1 cellular context compared by ENCODE assay signal in the genomic region with DNA sequence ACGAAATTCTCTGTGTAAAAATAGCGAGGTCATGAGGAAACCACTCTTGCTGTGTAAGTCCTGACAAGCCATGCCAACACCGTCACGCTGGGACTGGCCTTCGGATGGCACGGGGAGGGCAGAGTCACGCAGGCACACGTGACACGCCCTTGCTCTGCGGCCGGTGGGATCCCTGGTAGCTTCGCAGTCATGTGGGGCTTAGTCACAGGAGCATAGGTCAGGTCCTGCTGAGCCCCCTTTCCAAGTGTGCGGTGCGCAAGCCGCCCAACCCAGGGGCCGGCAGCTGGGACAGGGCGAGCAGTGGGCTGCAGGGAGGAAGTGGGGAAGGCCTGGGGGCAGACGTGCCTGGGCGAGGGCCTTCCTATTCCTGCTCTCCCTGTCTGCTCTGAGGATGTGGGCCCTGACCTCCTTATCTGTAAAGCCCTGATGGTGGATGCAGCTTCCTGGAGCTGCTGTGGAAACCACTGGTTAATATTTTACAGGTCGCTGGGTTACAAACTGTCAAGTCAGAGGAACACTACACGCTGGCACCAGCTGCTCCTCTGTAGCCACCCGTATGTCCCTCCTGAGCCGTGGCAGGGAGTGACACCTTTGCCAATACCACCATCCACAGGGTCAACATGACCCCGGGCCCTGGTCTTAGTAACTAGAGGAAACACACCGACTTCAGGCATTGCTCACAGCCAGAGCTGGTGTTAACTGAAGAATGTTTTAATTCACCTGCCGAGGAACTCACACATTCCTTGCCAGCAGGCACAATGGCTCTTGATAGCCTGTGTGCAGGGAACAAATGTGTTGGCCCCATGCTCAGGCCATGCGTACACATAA.
TF ChIP-seq lines count a peak whose summit lies in the region.

No MANE protein-coding gene starts in this region.

TF ChIP-seq in K562, 482 proteins besides CTCF, POLR2A, EP300 and RAD21 (continued from another document and continues in another):
- TF ChIP-seq, protein P1, sequence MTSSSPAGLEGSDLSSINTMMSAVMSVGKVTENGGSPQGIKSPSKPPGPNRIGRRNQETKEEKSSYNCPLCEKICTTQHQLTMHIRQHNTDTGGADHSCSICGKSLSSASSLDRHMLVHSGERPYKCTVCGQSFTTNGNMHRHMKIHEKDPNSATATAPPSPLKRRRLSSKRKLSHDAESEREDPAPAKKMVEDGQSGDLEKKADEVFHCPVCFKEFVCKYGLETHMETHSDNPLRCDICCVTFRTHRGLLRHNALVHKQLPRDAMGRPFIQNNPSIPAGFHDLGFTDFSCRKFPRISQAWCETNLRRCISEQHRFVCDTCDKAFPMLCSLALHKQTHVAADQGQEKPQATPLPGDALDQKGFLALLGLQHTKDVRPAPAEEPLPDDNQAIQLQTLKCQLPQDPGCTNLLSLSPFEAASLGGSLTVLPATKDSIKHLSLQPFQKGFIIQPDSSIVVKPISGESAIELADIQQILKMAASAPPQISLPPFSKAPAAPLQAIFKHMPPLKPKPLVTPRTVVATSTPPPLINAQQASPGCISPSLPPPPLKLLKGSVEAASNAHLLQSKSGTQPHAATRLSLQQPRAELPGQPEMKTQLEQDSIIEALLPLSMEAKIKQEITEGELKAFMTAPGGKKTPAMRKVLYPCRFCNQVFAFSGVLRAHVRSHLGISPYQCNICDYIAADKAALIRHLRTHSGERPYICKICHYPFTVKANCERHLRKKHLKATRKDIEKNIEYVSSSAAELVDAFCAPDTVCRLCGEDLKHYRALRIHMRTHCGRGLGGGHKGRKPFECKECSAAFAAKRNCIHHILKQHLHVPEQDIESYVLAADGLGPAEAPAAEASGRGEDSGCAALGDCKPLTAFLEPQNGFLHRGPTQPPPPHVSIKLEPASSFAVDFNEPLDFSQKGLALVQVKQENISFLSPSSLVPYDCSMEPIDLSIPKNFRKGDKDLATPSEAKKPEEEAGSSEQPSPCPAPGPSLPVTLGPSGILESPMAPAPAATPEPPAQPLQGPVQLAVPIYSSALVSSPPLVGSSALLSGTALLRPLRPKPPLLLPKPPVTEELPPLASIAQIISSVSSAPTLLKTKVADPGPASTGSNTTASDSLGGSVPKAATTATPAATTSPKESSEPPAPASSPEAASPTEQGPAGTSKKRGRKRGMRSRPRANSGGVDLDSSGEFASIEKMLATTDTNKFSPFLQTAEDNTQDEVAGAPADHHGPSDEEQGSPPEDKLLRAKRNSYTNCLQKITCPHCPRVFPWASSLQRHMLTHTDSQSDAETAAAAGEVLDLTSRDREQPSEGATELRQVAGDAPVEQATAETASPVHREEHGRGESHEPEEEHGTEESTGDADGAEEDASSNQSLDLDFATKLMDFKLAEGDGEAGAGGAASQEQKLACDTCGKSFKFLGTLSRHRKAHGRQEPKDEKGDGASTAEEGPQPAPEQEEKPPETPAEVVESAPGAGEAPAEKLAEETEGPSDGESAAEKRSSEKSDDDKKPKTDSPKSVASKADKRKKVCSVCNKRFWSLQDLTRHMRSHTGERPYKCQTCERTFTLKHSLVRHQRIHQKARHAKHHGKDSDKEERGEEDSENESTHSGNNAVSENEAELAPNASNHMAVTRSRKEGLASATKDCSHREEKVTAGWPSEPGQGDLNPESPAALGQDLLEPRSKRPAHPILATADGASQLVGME (CRISPR knock-in tag; IDR thresholded peaks at IDR 0.05): no peak
- TF ChIP-seq DMBX1 (CRISPR knock-in tag; IDR thresholded peaks at IDR 0.05; ENCODE audit: borderline replicate concordance) (peak; percentile 65; the same call in 1 of the 2 replicates), CBX3 (IDR thresholded peaks at IDR 0.05; ENCODE audit: borderline replicate concordance in 1 of 2, low read length in 2 of 2) (no peak), RBM15 (IDR thresholded peaks at IDR 0.05; ENCODE audit: insufficient read depth, low read length) (no peak), CLOCK (CRISPR knock-in tag; IDR thresholded peaks at IDR 0.05; ENCODE audit: borderline replicate concordance) (no peak), ZNF3 (CRISPR knock-in tag; IDR thresholded peaks at IDR 0.05) (no peak), PKNOX1 (IDR thresholded peaks at IDR 0.05) (no peak), CTBP1 (IDR thresholded peaks at IDR 0.05; ENCODE audit: borderline replicate concordance) (no peak), HMGN3 (IDR thresholded peaks at IDR 0.05; ENCODE audit: borderline replicate concordance, extremely low read depth, insufficient read length, low read depth, low read length) (no peak), NR4A1 (CRISPR knock-in tag; IDR thresholded peaks at IDR 0.05) (no peak), NR4A1 (tag; IDR thresholded peaks at IDR 0.05) (0 out of 2 replicates have a peak, but pooled peaks have one; percentile 33), ZBTB9 (CRISPR knock-in tag; IDR thresholded peaks at IDR 0.05) (0 out of 2 replicates have a peak, but pooled peaks have one; percentile 15), ZNF384 (IDR thresholded peaks at IDR 0.05; ENCODE audit: low read depth, low read length) (no peak), RAD51 (IDR thresholded peaks at IDR 0.05; ENCODE audit: borderline replicate concordance, low read depth) (no peak), ZNF134 (CRISPR knock-in tag; conservative IDR thresholded peaks at IDR 0.05) (0 out of 2 replicates have a peak, but pooled peaks have one; percentile 23), ZNF311 (CRISPR knock-in tag; IDR thresholded peaks at IDR 0.05) (peak; percentile 58; the same call in 1 of the 2 replicates), ZNF583 (CRISPR knock-in tag; IDR thresholded peaks at IDR 0.05) (no peak), ZNF212 (CRISPR knock-in tag; IDR thresholded peaks at IDR 0.05) (no peak), U2AF2 (optimal IDR thresholded peaks at IDR 0.05; ENCODE audit: low read depth, low read length) (no peak), XRCC5 (IDR thresholded peaks at IDR 0.05; ENCODE audit: low read depth, low read length) (no peak), TCF7 (IDR thresholded peaks at IDR 0.05; ENCODE audit: borderline replicate concordance) (no peak), PML (IDR thresholded peaks at IDR 0.05; ENCODE audit: low read length) (no peak), ZBTB17 (CRISPR knock-in tag; IDR thresholded peaks at IDR 0.05) (peak; percentile 20; the same call in 1 of the 2 replicates), ID3 (CRISPR knock-in tag; IDR thresholded peaks at IDR 0.05) (no peak), ID3 (tag; IDR thresholded peaks at IDR 0.05) (no peak), E2F5 (CRISPR knock-in tag; IDR thresholded peaks at IDR 0.05) (no peak)
- TF ChIP-seq, protein P2, sequence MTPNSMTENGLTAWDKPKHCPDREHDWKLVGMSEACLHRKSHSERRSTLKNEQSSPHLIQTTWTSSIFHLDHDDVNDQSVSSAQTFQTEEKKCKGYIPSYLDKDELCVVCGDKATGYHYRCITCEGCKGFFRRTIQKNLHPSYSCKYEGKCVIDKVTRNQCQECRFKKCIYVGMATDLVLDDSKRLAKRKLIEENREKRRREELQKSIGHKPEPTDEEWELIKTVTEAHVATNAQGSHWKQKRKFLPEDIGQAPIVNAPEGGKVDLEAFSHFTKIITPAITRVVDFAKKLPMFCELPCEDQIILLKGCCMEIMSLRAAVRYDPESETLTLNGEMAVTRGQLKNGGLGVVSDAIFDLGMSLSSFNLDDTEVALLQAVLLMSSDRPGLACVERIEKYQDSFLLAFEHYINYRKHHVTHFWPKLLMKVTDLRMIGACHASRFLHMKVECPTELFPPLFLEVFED (CRISPR knock-in tag; conservative IDR thresholded peaks at IDR 0.05): no peak
- TF ChIP-seq, protein P3, sequence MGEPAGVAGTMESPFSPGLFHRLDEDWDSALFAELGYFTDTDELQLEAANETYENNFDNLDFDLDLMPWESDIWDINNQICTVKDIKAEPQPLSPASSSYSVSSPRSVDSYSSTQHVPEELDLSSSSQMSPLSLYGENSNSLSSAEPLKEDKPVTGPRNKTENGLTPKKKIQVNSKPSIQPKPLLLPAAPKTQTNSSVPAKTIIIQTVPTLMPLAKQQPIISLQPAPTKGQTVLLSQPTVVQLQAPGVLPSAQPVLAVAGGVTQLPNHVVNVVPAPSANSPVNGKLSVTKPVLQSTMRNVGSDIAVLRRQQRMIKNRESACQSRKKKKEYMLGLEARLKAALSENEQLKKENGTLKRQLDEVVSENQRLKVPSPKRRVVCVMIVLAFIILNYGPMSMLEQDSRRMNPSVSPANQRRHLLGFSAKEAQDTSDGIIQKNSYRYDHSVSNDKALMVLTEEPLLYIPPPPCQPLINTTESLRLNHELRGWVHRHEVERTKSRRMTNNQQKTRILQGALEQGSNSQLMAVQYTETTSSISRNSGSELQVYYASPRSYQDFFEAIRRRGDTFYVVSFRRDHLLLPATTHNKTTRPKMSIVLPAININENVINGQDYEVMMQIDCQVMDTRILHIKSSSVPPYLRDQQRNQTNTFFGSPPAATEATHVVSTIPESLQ (CRISPR knock-in tag; IDR thresholded peaks at IDR 0.05): no peak
- TF ChIP-seq, protein P4, sequence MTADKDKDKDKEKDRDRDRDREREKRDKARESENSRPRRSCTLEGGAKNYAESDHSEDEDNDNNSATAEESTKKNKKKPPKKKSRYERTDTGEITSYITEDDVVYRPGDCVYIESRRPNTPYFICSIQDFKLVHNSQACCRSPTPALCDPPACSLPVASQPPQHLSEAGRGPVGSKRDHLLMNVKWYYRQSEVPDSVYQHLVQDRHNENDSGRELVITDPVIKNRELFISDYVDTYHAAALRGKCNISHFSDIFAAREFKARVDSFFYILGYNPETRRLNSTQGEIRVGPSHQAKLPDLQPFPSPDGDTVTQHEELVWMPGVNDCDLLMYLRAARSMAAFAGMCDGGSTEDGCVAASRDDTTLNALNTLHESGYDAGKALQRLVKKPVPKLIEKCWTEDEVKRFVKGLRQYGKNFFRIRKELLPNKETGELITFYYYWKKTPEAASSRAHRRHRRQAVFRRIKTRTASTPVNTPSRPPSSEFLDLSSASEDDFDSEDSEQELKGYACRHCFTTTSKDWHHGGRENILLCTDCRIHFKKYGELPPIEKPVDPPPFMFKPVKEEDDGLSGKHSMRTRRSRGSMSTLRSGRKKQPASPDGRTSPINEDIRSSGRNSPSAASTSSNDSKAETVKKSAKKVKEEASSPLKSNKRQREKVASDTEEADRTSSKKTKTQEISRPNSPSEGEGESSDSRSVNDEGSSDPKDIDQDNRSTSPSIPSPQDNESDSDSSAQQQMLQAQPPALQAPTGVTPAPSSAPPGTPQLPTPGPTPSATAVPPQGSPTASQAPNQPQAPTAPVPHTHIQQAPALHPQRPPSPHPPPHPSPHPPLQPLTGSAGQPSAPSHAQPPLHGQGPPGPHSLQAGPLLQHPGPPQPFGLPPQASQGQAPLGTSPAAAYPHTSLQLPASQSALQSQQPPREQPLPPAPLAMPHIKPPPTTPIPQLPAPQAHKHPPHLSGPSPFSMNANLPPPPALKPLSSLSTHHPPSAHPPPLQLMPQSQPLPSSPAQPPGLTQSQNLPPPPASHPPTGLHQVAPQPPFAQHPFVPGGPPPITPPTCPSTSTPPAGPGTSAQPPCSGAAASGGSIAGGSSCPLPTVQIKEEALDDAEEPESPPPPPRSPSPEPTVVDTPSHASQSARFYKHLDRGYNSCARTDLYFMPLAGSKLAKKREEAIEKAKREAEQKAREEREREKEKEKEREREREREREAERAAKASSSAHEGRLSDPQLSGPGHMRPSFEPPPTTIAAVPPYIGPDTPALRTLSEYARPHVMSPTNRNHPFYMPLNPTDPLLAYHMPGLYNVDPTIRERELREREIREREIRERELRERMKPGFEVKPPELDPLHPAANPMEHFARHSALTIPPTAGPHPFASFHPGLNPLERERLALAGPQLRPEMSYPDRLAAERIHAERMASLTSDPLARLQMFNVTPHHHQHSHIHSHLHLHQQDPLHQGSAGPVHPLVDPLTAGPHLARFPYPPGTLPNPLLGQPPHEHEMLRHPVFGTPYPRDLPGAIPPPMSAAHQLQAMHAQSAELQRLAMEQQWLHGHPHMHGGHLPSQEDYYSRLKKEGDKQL (CRISPR knock-in tag; IDR thresholded peaks at IDR 0.05; ENCODE audit: borderline replicate concordance): no peak
